Comparison of ENCODE assay signal across 11 cellular contexts in the genomic region with DNA sequence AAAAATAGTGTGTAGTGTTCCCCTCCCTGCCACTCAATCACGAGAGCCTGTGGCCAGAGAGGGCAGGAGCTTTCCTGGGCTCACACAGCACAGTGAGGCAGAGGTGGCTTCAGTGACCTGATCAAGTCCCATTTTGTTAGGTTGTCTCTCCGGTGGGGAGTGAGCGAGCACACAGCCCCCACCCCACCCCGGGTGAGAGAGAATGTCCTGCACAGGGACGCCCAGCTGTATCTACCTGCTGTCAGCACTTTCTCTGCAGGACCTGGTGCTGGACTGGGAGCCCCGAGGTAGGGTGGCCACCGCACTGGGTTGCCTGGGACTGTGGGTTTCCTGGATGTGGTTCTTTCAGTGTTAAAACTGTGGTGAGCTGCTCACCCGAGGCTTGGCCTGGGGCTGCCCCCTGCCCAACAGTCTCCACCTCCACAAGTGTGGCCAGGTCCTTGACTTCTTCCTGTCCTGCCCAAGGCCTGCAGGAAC. TPM values are rescaled to one million over a fixed set of nuclear protein-coding genes. Genes with fewer than 3 reads are reported as not detected.
DNase-seq lines count a peak whose midpoint lies in the region; ATAC-seq and TF ChIP-seq lines count a peak whose summit lies in the region.
"Had no signal": no experiment of that assay in that cellular context is flagged by ENCODE, and none has a peak within 500 bp of the region (broad histone marks: within the 10 kb centered on the region; RNA-seq: fewer than 3 reads in every experiment).

No MANE protein-coding gene starts in this region.

- no peak overlapping the region for H3K4me3 ChIP-seq in colonic mucosa
- H3K4me3 ChIP-seq: SK-N-MC had no signal

- H3K9me3 Mint-ChIP-seq in natural killer cell = no peaks in the 10 kb centered on the region
- H3K9me3 Mint-ChIP-seq: activated T-cell treated with anti-CD3 and anti-CD28 coated beads, Interleukin-2, amount 50 U/mL, for 4 hours had no signal

- TF ChIP-seq CTCF in colonic mucosa (IDR thresholded peaks at IDR 0.05) (no peak), natural killer cell (IDR thresholded peaks at IDR 0.05) (no peak)

- H3K36me3 Mint-ChIP-seq in natural killer cell = no peaks in the 10 kb centered on the region

- DNase-seq in activated CD8-positive, alpha-beta memory T cell treated with anti-CD3 and anti-CD28 coated beads, Interleukin-2, amount 50 U/mL, for 48 hours = peak; percentile 56
- no peak for DNase-seq in activated CD8-positive, alpha-beta memory T cell treated with anti-CD3 and anti-CD28 coated beads for 24 hours
- DNase-seq in colonic mucosa = peak; percentile 40
- DNase-seq in natural killer cell = peak; percentile 58
- DNase-seq in ureter (ENCODE audit: low spot score) = peak; percentile 42
- no peak for DNase-seq in NCI-H1092 (lab: John Stamatoyannopoulos, UW)
- DNase-seq in stimulated activated CD4-positive, alpha-beta T cell treated with anti-CD3 and anti-CD28 coated beads, Interleukin-12 subunit alpha, Interleukin-12 subunit beta, amount 100 ng/mL, for 4 hours = no peak
- DNase-seq: activated T-cell treated with anti-CD3 and anti-CD28 coated beads, Interleukin-2, amount 50 U/mL, for 4 hours; NCI-H2081 had no signal

- intact Hi-C loops in colonic mucosa (cut with DNase I) (no loop called here), natural killer cell (cut with micrococcal nuclease) (no loop called here)

- peak overlapping the region; percentile 86 for H3K4me3 Mint-ChIP-seq in natural killer cell
- H3K4me3 Mint-ChIP-seq: activated T-cell treated with anti-CD3 and anti-CD28 coated beads, Interleukin-2, amount 50 U/mL, for 4 hours had no signal

- H3K27me3 ChIP-seq in colonic mucosa = no peaks in the 10 kb centered on the region

- H3K27ac ChIP-seq in colonic mucosa = peak overlapping the region; percentile 95
- H3K27ac ChIP-seq: SK-N-MC had no signal

- ATAC-seq in natural killer cell = peak; percentile 63 to 89 (median 79)
- ATAC-seq in HG02885 (IDR thresholded peaks at IDR 0.05; ENCODE audit: poor library complexity, unreplicated experiment) = no peak

- peaks cover 50% of the 10 kb centered on the region for H3K4me1 ChIP-seq in colonic mucosa

- no peaks in the 10 kb centered on the region for H3K36me3 ChIP-seq in colonic mucosa

- H3K27me3 Mint-ChIP-seq in natural killer cell (ENCODE audit: low read depth in 2 of 2) = peaks cover 0 to 3% of the 10 kb centered on the region in 2 donors

- peaks cover 52 to 85% of the 10 kb centered on the region in 2 donors for H3K4me1 Mint-ChIP-seq in natural killer cell

- peak overlapping the region; percentile 52 to 97 for H3K9ac ChIP-seq in colonic mucosa (ENCODE audit: low read depth in 2 of 2, low read length in 2 of 2)

- no peaks in the 10 kb centered on the region for H3K9me3 ChIP-seq in colonic mucosa

- peak overlapping the region; percentile 67 to 87 for H3K27ac Mint-ChIP-seq in natural killer cell

RNA-seq across cellular contexts. Expression of a gene that starts 6.1 kb away (rescaled TPM):
- total RNA-seq in colonic mucosa (100 to 1,000 TPM; 258 to 267 TPM), natural killer cell (10 to 100 TPM; 32.3 to 34.5 (median 34.3) TPM), ureter (143 TPM)

RNA-seq across cellular contexts. Expression of a gene that starts 29.8 kb away (rescaled TPM):
- total RNA-seq in colonic mucosa (10 to 100 TPM in 1 of 2 donors, 1 to 10 TPM in 1; 7.5 to 16.8 TPM), natural killer cell (1 to 10 TPM in 1 of 3 donors, under 1 TPM in 2; 0.82 to 1.4 (median 0.85) TPM), ureter (9.6 TPM)
- total RNA-seq: activated T-cell treated with anti-CD3 and anti-CD28 coated beads, Interleukin-2, amount 50 U/mL, for 4 hours had no signal

RNA-seq across cellular contexts. Expression of a gene that starts 38.7 kb away (rescaled TPM):
- total RNA-seq in colonic mucosa (100 to 1,000 TPM in 1 of 2 donors, 10 to 100 TPM in 1; 83.1 to 107 TPM), natural killer cell (not detected), ureter (not detected)
- total RNA-seq: activated T-cell treated with anti-CD3 and anti-CD28 coated beads, Interleukin-2, amount 50 U/mL, for 4 hours had no signal

RNA-seq across cellular contexts. Expression of a gene that starts 55.2 kb away (rescaled TPM):
- 1 to 10 TPM; 3.8 to 4.1 TPM for total RNA-seq in colonic mucosa
- 1 to 10 TPM in 1 of 3 donors, under 1 TPM in 2; 0.20 to 1.1 (median 0.68) TPM for total RNA-seq in natural killer cell
- total RNA-seq in ureter = 5.8 TPM

Comparison
In these comparisons a context has a peak if more than half of its experiments do, and no peak if none do; other contexts are left out.
1. DNase-seq: peak in activated CD8-positive, alpha-beta memory T cell treated with anti-CD3 and anti-CD28 coated beads, Interleukin-2, amount 50 U/mL, for 48 hours (single experiment), colonic mucosa (single experiment), natural killer cell (single experiment) and ureter (single experiment); none in activated CD8-positive, alpha-beta memory T cell treated with anti-CD3 and anti-CD28 coated beads for 24 hours (single experiment), NCI-H1092 (single experiment) and stimulated activated CD4-positive, alpha-beta T cell treated with anti-CD3 and anti-CD28 coated beads, Interleukin-12 subunit alpha, Interleukin-12 subunit beta, amount 100 ng/mL, for 4 hours (single experiment).
2. RNA of a gene that starts 38.7 kb away (total RNA-seq): 83.1 to 107 TPM in colonic mucosa; not detected in ureter (single experiment) and not detected in natural killer cell; every median in the first group is over 10 times any median in the second.